Comparison of ENCODE assay signal across 8 cellular contexts in genomic region chr6:82247634-82248232, GRCh38. TPM values are rescaled to one million over a fixed set of nuclear protein-coding genes. Genes with fewer than 3 reads are reported as not detected.
DNase-seq lines count a peak whose midpoint lies in the region; ATAC-seq and TF ChIP-seq lines count a peak whose summit lies in the region.

Gene IBTK, minus strand, starts transcription at chr6:82247744. Its CDS starts 7,258 bp downstream, at chr6:82240486.

- peaks cover 17% of the 10 kb centered on the region for H3K36me3 Mint-ChIP-seq in activated CD4-positive, alpha-beta T cell treated with anti-CD3 and anti-CD28 coated beads, Interleukin-2, amount 10 ng/mL, durations not matched to agents 7 days and 5 days (ENCODE audit: low read depth)

- H3K4me3 ChIP-seq in BLaER1 (peak within 1 kb of the TSS; percentile 76), left lung (peak within 1 kb of the TSS; percentile 64 to 72)

- ATAC-seq in GM19328 (IDR thresholded peaks at IDR 0.05; ENCODE audit: unreplicated experiment): peak; percentile 91
- peak; percentile 83 for ATAC-seq in HG03520 (IDR thresholded peaks at IDR 0.05; ENCODE audit: unreplicated experiment)
- peak; percentile 94 for ATAC-seq in left lung

- H3K4me1 ChIP-seq in BLaER1 (peaks cover 15% of the 10 kb centered on the region; the same call in 1 of the 2 replicates), left lung (peaks cover 25 to 45% of the 10 kb centered on the region in 2 donors)

- H3K27ac ChIP-seq in BLaER1: peak within 1 kb of the TSS; percentile 83
- H3K27ac ChIP-seq in left lung: peak within 1 kb of the TSS; percentile 93 to 95

- POLR2A ChIA-PET in activated CD4-positive, alpha-beta T cell treated with anti-CD3 and anti-CD28 coated beads, Interleukin-2, amount 10 ng/mL, durations not matched to agents 7 days and 5 days (lab: Charles Lee): interaction anchor here (1.0 to 1.4 kb wide), 2 partner anchors 17 to 20 kb away, joined by 3 to 4 read pairs; no protein-coding TSS in a partner anchor

- H3K27ac Mint-ChIP-seq in activated CD4-positive, alpha-beta T cell treated with anti-CD3 and anti-CD28 coated beads, Interleukin-2, amount 10 ng/mL, durations not matched to agents 7 days and 5 days: peak within 1 kb of the TSS; percentile 92

- H3K4me2 ChIP-seq in BLaER1: peak within 1 kb of the TSS; percentile 71

- H3K27me3 ChIP-seq in BLaER1 (no peaks in the 10 kb centered on the region), left lung (no peaks in the 10 kb centered on the region)

- peak within 1 kb of the TSS; percentile 84 for H3K9ac ChIP-seq in BLaER1

- H3K9me3 ChIP-seq in BLaER1: no peaks in the 10 kb centered on the region
- H3K9me3 ChIP-seq in left lung: no peaks in the 10 kb centered on the region

- TF ChIP-seq CTCF in left lung (IDR thresholded peaks at IDR 0.05): no peak

- H3K36me3 ChIP-seq in BLaER1 (no peaks in the 10 kb centered on the region), left lung (peaks cover 0 to 4% of the 10 kb centered on the region in 2 donors)

- H3K4me3 Mint-ChIP-seq in activated CD4-positive, alpha-beta T cell treated with anti-CD3 and anti-CD28 coated beads, Interleukin-2, amount 10 ng/mL, durations not matched to agents 7 days and 5 days: peak within 1 kb of the TSS; percentile 95

- DNase-seq in NCI-H69 (lab: John Stamatoyannopoulos, UW) (peak; percentile 95), dedifferentiated amniotic fluid mesenchymal stem cell (ENCODE audit: extremely low spot score) (peak; percentile 91), left lung (peak; percentile 95 to 96)
- DNase-seq in activated CD4-positive, alpha-beta T cell treated with anti-CD3 and anti-CD28 coated beads, Interleukin-2, amount 10 ng/mL, durations not matched to agents 7 days and 5 days: peak; percentile 89
- peak; percentile 90 for DNase-seq in stimulated activated CD4-positive, alpha-beta T cell treated with anti-CD3 and anti-CD28 coated beads, Interleukin-4, amount 100 ng/mL, for 1 hour

- no peaks in the 10 kb centered on the region for H3K27me3 Mint-ChIP-seq in activated CD4-positive, alpha-beta T cell treated with anti-CD3 and anti-CD28 coated beads, Interleukin-2, amount 10 ng/mL, durations not matched to agents 7 days and 5 days

- intact Hi-C loops in left lung (cut with DNase I): no loop called here

- H3K4me1 Mint-ChIP-seq in activated CD4-positive, alpha-beta T cell treated with anti-CD3 and anti-CD28 coated beads, Interleukin-2, amount 10 ng/mL, durations not matched to agents 7 days and 5 days: peaks cover 36% of the 10 kb centered on the region

- CTCF ChIA-PET in activated CD4-positive, alpha-beta T cell treated with anti-CD3 and anti-CD28 coated beads, Interleukin-2, amount 10 ng/mL, durations not matched to agents 7 days and 5 days (lab: Charles Lee): interaction anchor here (1.6 to 1.8 kb wide), 2 partner anchors 23 to 819 kb away, joined by 5 to 12 read pairs; partner anchors contain the start of genes DOP1A and UBE3D

- no peaks in the 10 kb centered on the region for H4K20me1 ChIP-seq in BLaER1

- no peaks in the 10 kb centered on the region for H3K9me3 Mint-ChIP-seq in activated CD4-positive, alpha-beta T cell treated with anti-CD3 and anti-CD28 coated beads, Interleukin-2, amount 10 ng/mL, durations not matched to agents 7 days and 5 days

RNA-seq across cellular contexts. Expression of gene IBTK, which starts in this region (rescaled TPM):
- total RNA-seq in activated CD4-positive, alpha-beta T cell treated with anti-CD3 and anti-CD28 coated beads, Interleukin-2, amount 10 ng/mL, durations not matched to agents 7 days and 5 days: 10 to 100 TPM; 26.8 to 27.3 TPM
- total RNA-seq in left lung: 10 to 100 TPM; 34.9 to 45.4 TPM

Comparison
In these comparisons a context has a peak if more than half of its experiments do, and no peak if none do; other contexts are left out.
1. Peak in every context shown above with its lines: DNase-seq, ATAC-seq, H3K4me3 ChIP-seq and H3K27ac ChIP-seq.